Comparison of ENCODE assay signal across 1 cellular context in genomic region chr1:148699357-148699756, GRCh38. TPM values are rescaled to one million over a fixed set of nuclear protein-coding genes. Genes with fewer than 3 reads are reported as not detected.
"Had no signal": no experiment of that assay in that cellular context is flagged by ENCODE, and none has a peak within 500 bp of the region (broad histone marks: within the 10 kb centered on the region; RNA-seq: fewer than 3 reads in every experiment).

No MANE protein-coding gene starts in this region.

RNA-seq across cellular contexts. Expression of gene NUDT4B, which starts 49.2 kb away (rescaled TPM):
- total RNA-seq: WTC11 had no signal
